Comparison of ENCODE assay signal across 1 cellular context in the genomic region with DNA sequence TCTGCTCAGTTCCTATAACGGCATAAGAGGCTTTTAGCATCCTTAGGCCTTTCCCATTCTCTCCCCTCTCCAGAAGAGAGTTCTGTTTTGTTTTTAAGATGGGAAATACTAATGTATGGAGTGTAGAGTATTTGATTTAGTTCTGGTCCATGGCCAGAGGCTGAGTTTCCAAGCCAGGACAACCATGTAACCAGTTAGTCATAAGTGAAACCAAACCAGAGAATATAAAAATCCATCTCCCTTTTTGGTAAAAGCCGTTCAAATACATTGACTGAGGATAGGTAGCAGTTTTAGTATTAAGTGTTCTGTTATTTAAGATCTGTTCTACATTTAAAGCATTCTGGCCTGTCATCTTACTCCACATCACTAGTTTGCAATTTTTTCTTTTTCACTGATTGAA.
TF ChIP-seq lines count a peak whose summit lies in the region.

No MANE protein-coding gene starts in this region.

TF ChIP-seq in HepG2, 621 proteins besides CTCF, POLR2A, EP300 and RAD21:
- TF ChIP-seq ZNF773 (CRISPR knock-in tag; IDR thresholded peaks at IDR 0.05; ENCODE audit: borderline replicate concordance) (no peak), TRIM24 (CRISPR knock-in tag; IDR thresholded peaks at IDR 0.05) (no peak), MLLT10 (CRISPR knock-in tag; IDR thresholded peaks at IDR 0.05) (no peak), ZNF891 (CRISPR knock-in tag; IDR thresholded peaks at IDR 0.05) (no peak), RARG (CRISPR knock-in tag; IDR thresholded peaks at IDR 0.05; ENCODE audit: low read depth) (no peak), ZNF432 (CRISPR knock-in tag; IDR thresholded peaks at IDR 0.05; ENCODE audit: borderline replicate concordance) (no peak), ZNF589 (CRISPR knock-in tag; conservative IDR thresholded peaks at IDR 0.05) (no peak), FOXA3 (CRISPR knock-in tag; IDR thresholded peaks at IDR 0.05) (no peak), ZNF562 (CRISPR knock-in tag; IDR thresholded peaks at IDR 0.05; ENCODE audit: borderline replicate concordance) (no peak), ZFX (CRISPR knock-in tag; IDR thresholded peaks at IDR 0.05; ENCODE audit: low read depth) (no peak), ZNF563 (CRISPR knock-in tag; IDR thresholded peaks at IDR 0.05) (no peak), HIVEP1 (CRISPR knock-in tag; IDR thresholded peaks at IDR 0.05) (no peak), ZBTB7B (CRISPR knock-in tag; IDR thresholded peaks at IDR 0.05) (no peak)
- TF ChIP-seq, protein P1, sequence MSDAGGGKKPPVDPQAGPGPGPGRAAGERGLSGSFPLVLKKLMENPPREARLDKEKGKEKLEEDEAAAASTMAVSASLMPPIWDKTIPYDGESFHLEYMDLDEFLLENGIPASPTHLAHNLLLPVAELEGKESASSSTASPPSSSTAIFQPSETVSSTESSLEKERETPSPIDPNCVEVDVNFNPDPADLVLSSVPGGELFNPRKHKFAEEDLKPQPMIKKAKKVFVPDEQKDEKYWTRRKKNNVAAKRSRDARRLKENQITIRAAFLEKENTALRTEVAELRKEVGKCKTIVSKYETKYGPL (CRISPR knock-in tag; IDR thresholded peaks at IDR 0.05): no peak
- TF ChIP-seq, protein P2, sequence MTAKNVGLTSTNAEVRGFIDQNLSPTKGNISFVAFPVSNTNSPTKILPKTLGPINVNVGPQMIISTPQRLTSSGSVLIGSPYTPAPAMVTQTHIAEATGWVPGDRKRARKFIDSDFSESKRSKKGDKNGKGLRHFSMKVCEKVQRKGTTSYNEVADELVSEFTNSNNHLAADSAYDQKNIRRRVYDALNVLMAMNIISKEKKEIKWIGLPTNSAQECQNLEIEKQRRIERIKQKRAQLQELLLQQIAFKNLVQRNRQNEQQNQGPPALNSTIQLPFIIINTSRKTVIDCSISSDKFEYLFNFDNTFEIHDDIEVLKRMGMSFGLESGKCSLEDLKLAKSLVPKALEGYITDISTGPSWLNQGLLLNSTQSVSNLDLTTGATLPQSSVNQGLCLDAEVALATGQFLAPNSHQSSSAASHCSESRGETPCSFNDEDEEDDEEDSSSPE (CRISPR knock-in tag; IDR thresholded peaks at IDR 0.05): no peak
- TF ChIP-seq, protein P3, sequence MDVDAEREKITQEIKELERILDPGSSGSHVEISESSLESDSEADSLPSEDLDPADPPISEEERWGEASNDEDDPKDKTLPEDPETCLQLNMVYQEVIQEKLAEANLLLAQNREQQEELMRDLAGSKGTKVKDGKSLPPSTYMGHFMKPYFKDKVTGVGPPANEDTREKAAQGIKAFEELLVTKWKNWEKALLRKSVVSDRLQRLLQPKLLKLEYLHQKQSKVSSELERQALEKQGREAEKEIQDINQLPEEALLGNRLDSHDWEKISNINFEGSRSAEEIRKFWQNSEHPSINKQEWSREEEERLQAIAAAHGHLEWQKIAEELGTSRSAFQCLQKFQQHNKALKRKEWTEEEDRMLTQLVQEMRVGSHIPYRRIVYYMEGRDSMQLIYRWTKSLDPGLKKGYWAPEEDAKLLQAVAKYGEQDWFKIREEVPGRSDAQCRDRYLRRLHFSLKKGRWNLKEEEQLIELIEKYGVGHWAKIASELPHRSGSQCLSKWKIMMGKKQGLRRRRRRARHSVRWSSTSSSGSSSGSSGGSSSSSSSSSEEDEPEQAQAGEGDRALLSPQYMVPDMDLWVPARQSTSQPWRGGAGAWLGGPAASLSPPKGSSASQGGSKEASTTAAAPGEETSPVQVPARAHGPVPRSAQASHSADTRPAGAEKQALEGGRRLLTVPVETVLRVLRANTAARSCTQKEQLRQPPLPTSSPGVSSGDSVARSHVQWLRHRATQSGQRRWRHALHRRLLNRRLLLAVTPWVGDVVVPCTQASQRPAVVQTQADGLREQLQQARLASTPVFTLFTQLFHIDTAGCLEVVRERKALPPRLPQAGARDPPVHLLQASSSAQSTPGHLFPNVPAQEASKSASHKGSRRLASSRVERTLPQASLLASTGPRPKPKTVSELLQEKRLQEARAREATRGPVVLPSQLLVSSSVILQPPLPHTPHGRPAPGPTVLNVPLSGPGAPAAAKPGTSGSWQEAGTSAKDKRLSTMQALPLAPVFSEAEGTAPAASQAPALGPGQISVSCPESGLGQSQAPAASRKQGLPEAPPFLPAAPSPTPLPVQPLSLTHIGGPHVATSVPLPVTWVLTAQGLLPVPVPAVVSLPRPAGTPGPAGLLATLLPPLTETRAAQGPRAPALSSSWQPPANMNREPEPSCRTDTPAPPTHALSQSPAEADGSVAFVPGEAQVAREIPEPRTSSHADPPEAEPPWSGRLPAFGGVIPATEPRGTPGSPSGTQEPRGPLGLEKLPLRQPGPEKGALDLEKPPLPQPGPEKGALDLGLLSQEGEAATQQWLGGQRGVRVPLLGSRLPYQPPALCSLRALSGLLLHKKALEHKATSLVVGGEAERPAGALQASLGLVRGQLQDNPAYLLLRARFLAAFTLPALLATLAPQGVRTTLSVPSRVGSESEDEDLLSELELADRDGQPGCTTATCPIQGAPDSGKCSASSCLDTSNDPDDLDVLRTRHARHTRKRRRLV (CRISPR knock-in tag; IDR thresholded peaks at IDR 0.05): no peak
- TF ChIP-seq, protein P4, sequence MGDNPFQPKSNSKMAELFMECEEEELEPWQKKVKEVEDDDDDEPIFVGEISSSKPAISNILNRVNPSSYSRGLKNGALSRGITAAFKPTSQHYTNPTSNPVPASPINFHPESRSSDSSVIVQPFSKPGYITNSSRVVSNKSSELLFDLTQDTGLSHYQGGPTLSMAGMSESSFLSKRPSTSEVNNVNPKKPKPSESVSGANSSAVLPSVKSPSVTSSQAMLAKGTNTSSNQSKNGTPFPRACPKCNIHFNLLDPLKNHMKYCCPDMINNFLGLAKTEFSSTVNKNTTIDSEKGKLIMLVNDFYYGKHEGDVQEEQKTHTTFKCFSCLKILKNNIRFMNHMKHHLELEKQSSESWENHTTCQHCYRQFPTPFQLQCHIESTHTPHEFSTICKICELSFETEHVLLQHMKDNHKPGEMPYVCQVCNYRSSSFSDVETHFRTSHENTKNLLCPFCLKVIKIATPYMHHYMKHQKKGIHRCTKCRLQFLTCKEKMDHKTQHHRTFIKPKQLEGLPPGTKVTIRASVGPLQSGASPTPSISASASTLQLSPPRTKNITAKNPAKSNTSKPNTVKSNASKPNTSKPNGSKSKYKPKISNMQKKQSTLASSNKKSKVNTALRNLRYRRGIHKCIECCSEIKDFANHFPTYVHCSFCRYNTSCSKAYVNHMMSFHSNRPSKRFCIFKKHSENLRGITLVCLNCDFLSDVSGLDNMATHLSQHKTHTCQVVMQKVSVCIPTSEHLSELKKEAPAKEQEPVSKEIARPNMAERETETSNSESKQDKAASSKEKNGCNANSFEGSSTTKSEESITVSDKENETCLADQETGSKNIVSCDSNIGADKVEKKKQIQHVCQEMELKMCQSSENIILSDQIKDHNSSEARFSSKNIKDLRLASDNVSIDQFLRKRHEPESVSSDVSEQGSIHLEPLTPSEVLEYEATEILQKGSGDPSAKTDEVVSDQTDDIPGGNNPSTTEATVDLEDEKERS (CRISPR knock-in tag; IDR thresholded peaks at IDR 0.05): no peak
- TF ChIP-seq, protein P5, sequence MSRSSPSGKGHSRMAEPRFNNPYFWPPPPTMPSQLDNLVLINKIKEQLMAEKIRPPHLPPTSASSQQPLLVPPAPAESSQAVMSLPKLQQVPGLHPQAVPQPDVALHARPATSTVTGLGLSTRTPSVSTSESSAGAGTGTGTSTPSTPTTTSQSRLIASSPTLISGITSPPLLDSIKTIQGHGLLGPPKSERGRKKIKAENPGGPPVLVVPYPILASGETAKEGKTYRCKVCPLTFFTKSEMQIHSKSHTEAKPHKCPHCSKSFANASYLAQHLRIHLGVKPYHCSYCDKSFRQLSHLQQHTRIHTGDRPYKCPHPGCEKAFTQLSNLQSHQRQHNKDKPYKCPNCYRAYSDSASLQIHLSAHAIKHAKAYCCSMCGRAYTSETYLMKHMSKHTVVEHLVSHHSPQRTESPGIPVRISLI (CRISPR knock-in tag; IDR thresholded peaks at IDR 0.05; ENCODE audit: borderline replicate concordance): no peak
TF ChIP-seq in HepG2: peak in this region for 0.
